Comparison of ENCODE assay signal across 1 cellular context in the genomic region with DNA sequence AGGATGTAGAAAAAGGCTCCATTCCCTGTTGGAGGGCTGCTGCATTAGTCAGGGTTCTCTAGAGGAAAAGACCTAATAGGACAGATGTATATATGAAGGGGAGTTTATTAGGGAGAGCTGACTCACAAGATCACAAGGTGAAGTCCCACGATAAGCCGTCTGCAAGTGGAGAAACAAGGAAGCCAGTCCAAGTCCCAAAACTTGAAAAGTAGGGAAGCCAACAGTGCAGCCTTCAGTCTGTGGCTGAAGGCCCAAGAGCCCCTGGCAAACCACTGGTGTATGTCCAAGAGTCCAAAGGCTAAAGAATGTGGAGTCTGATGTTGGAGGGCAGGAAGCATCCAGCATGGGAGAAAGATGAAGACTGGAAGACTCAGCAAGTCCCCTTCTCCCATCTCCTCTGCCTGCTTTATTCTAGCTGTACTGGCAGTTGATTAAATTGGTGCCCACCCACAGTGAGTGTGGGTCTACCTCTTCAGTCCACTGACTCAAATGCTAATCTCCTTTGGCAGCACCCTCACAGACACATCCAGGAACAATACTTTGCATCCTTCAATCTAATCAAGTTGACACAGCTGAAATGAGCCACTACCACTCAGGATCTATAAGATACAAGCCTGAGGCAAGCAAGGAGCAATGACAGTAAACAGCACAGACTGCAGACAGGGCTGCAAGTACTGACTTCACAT.
TF ChIP-seq lines count a peak whose summit lies in the region.

No MANE protein-coding gene starts in this region.

TF ChIP-seq in K562, 482 proteins besides CTCF, POLR2A, EP300 and RAD21 (continued from another document and continues in another):
- TF ChIP-seq, protein P1, sequence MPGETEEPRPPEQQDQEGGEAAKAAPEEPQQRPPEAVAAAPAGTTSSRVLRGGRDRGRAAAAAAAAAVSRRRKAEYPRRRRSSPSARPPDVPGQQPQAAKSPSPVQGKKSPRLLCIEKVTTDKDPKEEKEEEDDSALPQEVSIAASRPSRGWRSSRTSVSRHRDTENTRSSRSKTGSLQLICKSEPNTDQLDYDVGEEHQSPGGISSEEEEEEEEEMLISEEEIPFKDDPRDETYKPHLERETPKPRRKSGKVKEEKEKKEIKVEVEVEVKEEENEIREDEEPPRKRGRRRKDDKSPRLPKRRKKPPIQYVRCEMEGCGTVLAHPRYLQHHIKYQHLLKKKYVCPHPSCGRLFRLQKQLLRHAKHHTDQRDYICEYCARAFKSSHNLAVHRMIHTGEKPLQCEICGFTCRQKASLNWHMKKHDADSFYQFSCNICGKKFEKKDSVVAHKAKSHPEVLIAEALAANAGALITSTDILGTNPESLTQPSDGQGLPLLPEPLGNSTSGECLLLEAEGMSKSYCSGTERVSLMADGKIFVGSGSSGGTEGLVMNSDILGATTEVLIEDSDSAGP (CRISPR knock-in tag; IDR thresholded peaks at IDR 0.05): no peak
- TF ChIP-seq EZH2 (IDR thresholded peaks at IDR 0.05; ENCODE audit: borderline replicate concordance, low read depth, low read length) (no peak), HMGN3 (IDR thresholded peaks at IDR 0.05; ENCODE audit: borderline replicate concordance, extremely low read depth, insufficient read length, low read depth, low read length) (peak; percentile 21), HDAC1 (IDR thresholded peaks at IDR 0.05) (0 out of 4 replicates have a peak, but pooled peaks of 1 of the 2 experiments have one; percentile 38), ETV1 (tag; conservative IDR thresholded peaks at IDR 0.05; ENCODE audit: low read depth) (0 out of 2 replicates have a peak, but pooled peaks have one; percentile 15), NFRKB (IDR thresholded peaks at IDR 0.05; ENCODE audit: low read depth) (peak; percentile 67), MTA1 (IDR thresholded peaks at IDR 0.05; ENCODE audit: borderline replicate concordance) (0 out of 2 replicates have a peak, but pooled peaks have one; percentile 22), KLF10 (CRISPR knock-in tag; IDR thresholded peaks at IDR 0.05) (no peak), GABPA (tag; conservative IDR thresholded peaks at IDR 0.05; ENCODE audit: low read depth) (0 out of 2 replicates have a peak, but pooled peaks have one; percentile 25), PHF8 (IDR thresholded peaks at IDR 0.05; ENCODE audit: borderline replicate concordance, low read length) (no peak), RBM17 (IDR thresholded peaks at IDR 0.05; ENCODE audit: borderline replicate concordance, low read depth, low read length) (no peak), SIRT6 (IDR thresholded peaks at IDR 0.05; ENCODE audit: low read depth, low read length) (no peak), STAG1 (CRISPR knock-in tag; IDR thresholded peaks at IDR 0.05; ENCODE audit: borderline replicate concordance) (no peak), SMAD4 (CRISPR knock-in tag; conservative IDR thresholded peaks at IDR 0.05) (0 out of 2 replicates have a peak, but pooled peaks have one; percentile 38), ELF1 (tag; IDR thresholded peaks at IDR 0.05) (peak; percentile 61), ZNF124 (CRISPR knock-in tag; IDR thresholded peaks at IDR 0.05) (no peak), SMARCB1 (IDR thresholded peaks at IDR 0.05; ENCODE audit: insufficient read length, low read depth) (no peak), SOX6 (IDR thresholded peaks at IDR 0.05) (peak; percentile 88), SREBF1 (IDR thresholded peaks at IDR 0.05; ENCODE audit: borderline replicate concordance, low read depth, low read length) (no peak), BRD9 (IDR thresholded peaks at IDR 0.05; ENCODE audit: low read depth, partially characterized antibody) (no peak), SMARCE1 (IDR thresholded peaks at IDR 0.05) (peak; percentile 92), CBX5 (IDR thresholded peaks at IDR 0.05; ENCODE audit: borderline replicate concordance, low read depth) (no peak), POLR2H (tag; IDR thresholded peaks at IDR 0.05; ENCODE audit: low read depth) (0 out of 2 replicates have a peak, but pooled peaks have one; percentile 32), L3MBTL2 (IDR thresholded peaks at IDR 0.05) (peak; percentile 13; the same call in 1 of the 2 replicates), WHSC1 (IDR thresholded peaks at IDR 0.05; ENCODE audit: low read length) (no peak), THRAP3 (IDR thresholded peaks at IDR 0.05; ENCODE audit: borderline replicate concordance) (no peak), KLF6 (CRISPR knock-in tag; IDR thresholded peaks at IDR 0.05; ENCODE audit: borderline replicate concordance) (no peak), ZNF311 (CRISPR knock-in tag; IDR thresholded peaks at IDR 0.05) (no peak), FOXK2 (conservative IDR thresholded peaks at IDR 0.05 in 1 of 2, IDR thresholded peaks at IDR 0.05 in 1 of 2; ENCODE audit: low read depth in 2 of 2) (peak; percentile 54 to 67), HDAC6 (IDR thresholded peaks at IDR 0.05; ENCODE audit: low read depth, low read length) (no peak), TCF3 (CRISPR knock-in tag; IDR thresholded peaks at IDR 0.05) (peak; percentile 84), SP1 (CRISPR knock-in tag; IDR thresholded peaks at IDR 0.05) (0 out of 2 replicates have a peak, but pooled peaks have one; percentile 26)
- TF ChIP-seq, protein P2, sequence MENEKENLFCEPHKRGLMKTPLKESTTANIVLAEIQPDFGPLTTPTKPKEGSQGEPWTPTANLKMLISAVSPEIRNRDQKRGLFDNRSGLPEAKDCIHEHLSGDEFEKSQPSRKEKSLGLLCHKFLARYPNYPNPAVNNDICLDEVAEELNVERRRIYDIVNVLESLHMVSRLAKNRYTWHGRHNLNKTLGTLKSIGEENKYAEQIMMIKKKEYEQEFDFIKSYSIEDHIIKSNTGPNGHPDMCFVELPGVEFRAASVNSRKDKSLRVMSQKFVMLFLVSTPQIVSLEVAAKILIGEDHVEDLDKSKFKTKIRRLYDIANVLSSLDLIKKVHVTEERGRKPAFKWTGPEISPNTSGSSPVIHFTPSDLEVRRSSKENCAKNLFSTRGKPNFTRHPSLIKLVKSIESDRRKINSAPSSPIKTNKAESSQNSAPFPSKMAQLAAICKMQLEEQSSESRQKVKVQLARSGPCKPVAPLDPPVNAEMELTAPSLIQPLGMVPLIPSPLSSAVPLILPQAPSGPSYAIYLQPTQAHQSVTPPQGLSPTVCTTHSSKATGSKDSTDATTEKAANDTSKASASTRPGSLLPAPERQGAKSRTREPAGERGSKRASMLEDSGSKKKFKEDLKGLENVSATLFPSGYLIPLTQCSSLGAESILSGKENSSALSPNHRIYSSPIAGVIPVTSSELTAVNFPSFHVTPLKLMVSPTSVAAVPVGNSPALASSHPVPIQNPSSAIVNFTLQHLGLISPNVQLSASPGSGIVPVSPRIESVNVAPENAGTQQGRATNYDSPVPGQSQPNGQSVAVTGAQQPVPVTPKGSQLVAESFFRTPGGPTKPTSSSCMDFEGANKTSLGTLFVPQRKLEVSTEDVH (IDR thresholded peaks at IDR 0.05; ENCODE audit: low read depth, partially characterized antibody): no peak
- TF ChIP-seq, protein P3, sequence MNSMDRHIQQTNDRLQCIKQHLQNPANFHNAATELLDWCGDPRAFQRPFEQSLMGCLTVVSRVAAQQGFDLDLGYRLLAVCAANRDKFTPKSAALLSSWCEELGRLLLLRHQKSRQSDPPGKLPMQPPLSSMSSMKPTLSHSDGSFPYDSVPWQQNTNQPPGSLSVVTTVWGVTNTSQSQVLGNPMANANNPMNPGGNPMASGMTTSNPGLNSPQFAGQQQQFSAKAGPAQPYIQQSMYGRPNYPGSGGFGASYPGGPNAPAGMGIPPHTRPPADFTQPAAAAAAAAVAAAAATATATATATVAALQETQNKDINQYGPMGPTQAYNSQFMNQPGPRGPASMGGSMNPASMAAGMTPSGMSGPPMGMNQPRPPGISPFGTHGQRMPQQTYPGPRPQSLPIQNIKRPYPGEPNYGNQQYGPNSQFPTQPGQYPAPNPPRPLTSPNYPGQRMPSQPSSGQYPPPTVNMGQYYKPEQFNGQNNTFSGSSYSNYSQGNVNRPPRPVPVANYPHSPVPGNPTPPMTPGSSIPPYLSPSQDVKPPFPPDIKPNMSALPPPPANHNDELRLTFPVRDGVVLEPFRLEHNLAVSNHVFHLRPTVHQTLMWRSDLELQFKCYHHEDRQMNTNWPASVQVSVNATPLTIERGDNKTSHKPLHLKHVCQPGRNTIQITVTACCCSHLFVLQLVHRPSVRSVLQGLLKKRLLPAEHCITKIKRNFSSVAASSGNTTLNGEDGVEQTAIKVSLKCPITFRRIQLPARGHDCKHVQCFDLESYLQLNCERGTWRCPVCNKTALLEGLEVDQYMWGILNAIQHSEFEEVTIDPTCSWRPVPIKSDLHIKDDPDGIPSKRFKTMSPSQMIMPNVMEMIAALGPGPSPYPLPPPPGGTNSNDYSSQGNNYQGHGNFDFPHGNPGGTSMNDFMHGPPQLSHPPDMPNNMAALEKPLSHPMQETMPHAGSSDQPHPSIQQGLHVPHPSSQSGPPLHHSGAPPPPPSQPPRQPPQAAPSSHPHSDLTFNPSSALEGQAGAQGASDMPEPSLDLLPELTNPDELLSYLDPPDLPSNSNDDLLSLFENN (IDR thresholded peaks at IDR 0.05; ENCODE audit: low read depth in 2 of 2, low read length in 2 of 2): 0 out of 4 replicates have a peak, but pooled peaks of 1 of the 2 experiments have one; percentile 58
- TF ChIP-seq, protein P4, sequence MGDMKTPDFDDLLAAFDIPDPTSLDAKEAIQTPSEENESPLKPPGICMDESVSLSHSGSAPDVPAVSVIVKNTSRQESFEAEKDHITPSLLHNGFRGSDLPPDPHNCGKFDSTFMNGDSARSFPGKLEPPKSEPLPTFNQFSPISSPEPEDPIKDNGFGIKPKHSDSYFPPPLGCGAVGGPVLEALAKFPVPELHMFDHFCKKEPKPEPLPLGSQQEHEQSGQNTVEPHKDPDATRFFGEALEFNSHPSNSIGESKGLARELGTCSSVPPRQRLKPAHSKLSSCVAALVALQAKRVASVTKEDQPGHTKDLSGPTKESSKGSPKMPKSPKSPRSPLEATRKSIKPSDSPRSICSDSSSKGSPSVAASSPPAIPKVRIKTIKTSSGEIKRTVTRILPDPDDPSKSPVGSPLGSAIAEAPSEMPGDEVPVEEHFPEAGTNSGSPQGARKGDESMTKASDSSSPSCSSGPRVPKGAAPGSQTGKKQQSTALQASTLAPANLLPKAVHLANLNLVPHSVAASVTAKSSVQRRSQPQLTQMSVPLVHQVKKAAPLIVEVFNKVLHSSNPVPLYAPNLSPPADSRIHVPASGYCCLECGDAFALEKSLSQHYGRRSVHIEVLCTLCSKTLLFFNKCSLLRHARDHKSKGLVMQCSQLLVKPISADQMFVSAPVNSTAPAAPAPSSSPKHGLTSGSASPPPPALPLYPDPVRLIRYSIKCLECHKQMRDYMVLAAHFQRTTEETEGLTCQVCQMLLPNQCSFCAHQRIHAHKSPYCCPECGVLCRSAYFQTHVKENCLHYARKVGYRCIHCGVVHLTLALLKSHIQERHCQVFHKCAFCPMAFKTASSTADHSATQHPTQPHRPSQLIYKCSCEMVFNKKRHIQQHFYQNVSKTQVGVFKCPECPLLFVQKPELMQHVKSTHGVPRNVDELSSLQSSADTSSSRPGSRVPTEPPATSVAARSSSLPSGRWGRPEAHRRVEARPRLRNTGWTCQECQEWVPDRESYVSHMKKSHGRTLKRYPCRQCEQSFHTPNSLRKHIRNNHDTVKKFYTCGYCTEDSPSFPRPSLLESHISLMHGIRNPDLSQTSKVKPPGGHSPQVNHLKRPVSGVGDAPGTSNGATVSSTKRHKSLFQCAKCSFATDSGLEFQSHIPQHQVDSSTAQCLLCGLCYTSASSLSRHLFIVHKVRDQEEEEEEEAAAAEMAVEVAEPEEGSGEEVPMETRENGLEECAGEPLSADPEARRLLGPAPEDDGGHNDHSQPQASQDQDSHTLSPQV (IDR thresholded peaks at IDR 0.05): peak; percentile 72; the same call in 1 of the 2 replicates
- TF ChIP-seq, protein P5, sequence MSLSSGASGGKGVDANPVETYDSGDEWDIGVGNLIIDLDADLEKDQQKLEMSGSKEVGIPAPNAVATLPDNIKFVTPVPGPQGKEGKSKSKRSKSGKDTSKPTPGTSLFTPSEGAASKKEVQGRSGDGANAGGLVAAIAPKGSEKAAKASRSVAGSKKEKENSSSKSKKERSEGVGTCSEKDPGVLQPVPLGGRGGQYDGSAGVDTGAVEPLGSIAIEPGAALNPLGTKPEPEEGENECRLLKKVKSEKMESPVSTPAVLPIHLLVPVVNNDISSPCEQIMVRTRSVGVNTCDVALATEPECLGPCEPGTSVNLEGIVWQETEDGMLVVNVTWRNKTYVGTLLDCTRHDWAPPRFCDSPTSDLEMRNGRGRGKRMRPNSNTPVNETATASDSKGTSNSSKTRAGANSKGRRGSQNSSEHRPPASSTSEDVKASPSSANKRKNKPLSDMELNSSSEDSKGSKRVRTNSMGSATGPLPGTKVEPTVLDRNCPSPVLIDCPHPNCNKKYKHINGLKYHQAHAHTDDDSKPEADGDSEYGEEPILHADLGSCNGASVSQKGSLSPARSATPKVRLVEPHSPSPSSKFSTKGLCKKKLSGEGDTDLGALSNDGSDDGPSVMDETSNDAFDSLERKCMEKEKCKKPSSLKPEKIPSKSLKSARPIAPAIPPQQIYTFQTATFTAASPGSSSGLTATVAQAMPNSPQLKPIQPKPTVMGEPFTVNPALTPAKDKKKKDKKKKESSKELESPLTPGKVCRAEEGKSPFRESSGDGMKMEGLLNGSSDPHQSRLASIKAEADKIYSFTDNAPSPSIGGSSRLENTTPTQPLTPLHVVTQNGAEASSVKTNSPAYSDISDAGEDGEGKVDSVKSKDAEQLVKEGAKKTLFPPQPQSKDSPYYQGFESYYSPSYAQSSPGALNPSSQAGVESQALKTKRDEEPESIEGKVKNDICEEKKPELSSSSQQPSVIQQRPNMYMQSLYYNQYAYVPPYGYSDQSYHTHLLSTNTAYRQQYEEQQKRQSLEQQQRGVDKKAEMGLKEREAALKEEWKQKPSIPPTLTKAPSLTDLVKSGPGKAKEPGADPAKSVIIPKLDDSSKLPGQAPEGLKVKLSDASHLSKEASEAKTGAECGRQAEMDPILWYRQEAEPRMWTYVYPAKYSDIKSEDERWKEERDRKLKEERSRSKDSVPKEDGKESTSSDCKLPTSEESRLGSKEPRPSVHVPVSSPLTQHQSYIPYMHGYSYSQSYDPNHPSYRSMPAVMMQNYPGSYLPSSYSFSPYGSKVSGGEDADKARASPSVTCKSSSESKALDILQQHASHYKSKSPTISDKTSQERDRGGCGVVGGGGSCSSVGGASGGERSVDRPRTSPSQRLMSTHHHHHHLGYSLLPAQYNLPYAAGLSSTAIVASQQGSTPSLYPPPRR (CRISPR knock-in tag; IDR thresholded peaks at IDR 0.05; ENCODE audit: borderline replicate concordance): no peak; the same call in 1 of the 2 replicates
- TF ChIP-seq, protein P6, sequence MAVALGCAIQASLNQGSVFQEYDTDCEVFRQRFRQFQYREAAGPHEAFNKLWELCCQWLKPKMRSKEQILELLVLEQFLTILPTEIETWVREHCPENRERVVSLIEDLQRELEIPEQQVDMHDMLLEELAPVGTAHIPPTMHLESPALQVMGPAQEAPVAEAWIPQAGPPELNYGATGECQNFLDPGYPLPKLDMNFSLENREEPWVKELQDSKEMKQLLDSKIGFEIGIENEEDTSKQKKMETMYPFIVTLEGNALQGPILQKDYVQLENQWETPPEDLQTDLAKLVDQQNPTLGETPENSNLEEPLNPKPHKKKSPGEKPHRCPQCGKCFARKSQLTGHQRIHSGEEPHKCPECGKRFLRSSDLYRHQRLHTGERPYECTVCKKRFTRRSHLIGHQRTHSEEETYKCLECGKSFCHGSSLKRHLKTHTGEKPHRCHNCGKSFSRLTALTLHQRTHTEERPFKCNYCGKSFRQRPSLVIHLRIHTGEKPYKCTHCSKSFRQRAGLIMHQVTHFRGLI (CRISPR knock-in tag; IDR thresholded peaks at IDR 0.05): no peak
- TF ChIP-seq, protein P7, sequence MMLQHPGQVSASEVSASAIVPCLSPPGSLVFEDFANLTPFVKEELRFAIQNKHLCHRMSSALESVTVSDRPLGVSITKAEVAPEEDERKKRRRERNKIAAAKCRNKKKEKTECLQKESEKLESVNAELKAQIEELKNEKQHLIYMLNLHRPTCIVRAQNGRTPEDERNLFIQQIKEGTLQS (IDR thresholded peaks at IDR 0.05): peak; percentile 69
- TF ChIP-seq, protein P7 (CRISPR knock-in tag; conservative IDR thresholded peaks at IDR 0.05): no peak
